ENCODE assay signal across 1 cellular context in genomic region chr6:46764961-46765360, GRCh38.
TF ChIP-seq lines count a peak whose summit lies in the region.

No MANE protein-coding gene starts in this region.

TF ChIP-seq in H1, 55 proteins besides CTCF, POLR2A, EP300 and RAD21:
- TF ChIP-seq KDM5A (IDR thresholded peaks at IDR 0.05; ENCODE audit: low read length): no peak
- no peak for TF ChIP-seq RXRA (IDR thresholded peaks at IDR 0.05; ENCODE audit: insufficient read depth, low read depth, low read length)
- TF ChIP-seq TAF1 (IDR thresholded peaks at IDR 0.05; ENCODE audit: low read depth, low read length): no peak
- TF ChIP-seq HDAC6 (IDR thresholded peaks at IDR 0.05; ENCODE audit: low read depth, low read length): no peak
- no peak for TF ChIP-seq SRF (IDR thresholded peaks at IDR 0.05; ENCODE audit: low read depth, low read length)
- TF ChIP-seq SP1 (IDR thresholded peaks at IDR 0.05; ENCODE audit: low read depth, low read length): no peak
- no peak for TF ChIP-seq RFX5 (IDR thresholded peaks at IDR 0.05; ENCODE audit: borderline replicate concordance, low read depth, low read length)
- TF ChIP-seq MAX (IDR thresholded peaks at IDR 0.05): no peak
- TF ChIP-seq GABPA (IDR thresholded peaks at IDR 0.05; ENCODE audit: borderline replicate concordance, insufficient read depth, low read length): no peak
- TF ChIP-seq SIX5 (IDR thresholded peaks at IDR 0.05; ENCODE audit: low read depth, low read length): no peak
- TF ChIP-seq JUND (IDR thresholded peaks at IDR 0.05; ENCODE audit: low read length): no peak
- no peak for TF ChIP-seq TEAD4 (IDR thresholded peaks at IDR 0.05; ENCODE audit: low read depth, low read length)
- TF ChIP-seq E2F6 (IDR thresholded peaks at IDR 0.05): no peak
- TF ChIP-seq NANOG (IDR thresholded peaks at IDR 0.05; ENCODE audit: insufficient read depth, low read depth, low read length, poor library complexity, severe bottlenecking): no peak
- TF ChIP-seq POLR2AphosphoS5 (IDR thresholded peaks at IDR 0.05; ENCODE audit: low read depth, low read length): no peak
- TF ChIP-seq SIRT6 (IDR thresholded peaks at IDR 0.05; ENCODE audit: low read length): no peak
- TF ChIP-seq FOSL1 (IDR thresholded peaks at IDR 0.05; ENCODE audit: insufficient read depth, low read depth, low read length): no peak
- TF ChIP-seq RNF2 (IDR thresholded peaks at IDR 0.05; ENCODE audit: borderline replicate concordance, low read depth, low read length, missing control alignments, poor library complexity, severe bottlenecking): no peak
